ENCODE assay signal across 8 cellular contexts in genomic region chr19:46661020-46661731, GRCh38. TPM values are rescaled to one million over a fixed set of nuclear protein-coding genes. Genes with fewer than 3 reads are reported as not detected.
DNase-seq lines count a peak whose midpoint lies in the region; ATAC-seq and TF ChIP-seq lines count a peak whose summit lies in the region.

DACT3 (minus strand) TSS chr19:46661182; CDS start chr19:46661064, 118 bp downstream.

- peak; percentile 99 to 100 (median 100) for DNase-seq in CD8-positive, alpha-beta T cell
- DNase-seq in HT-29 (ENCODE audit: low spot score) (peak; percentile 100), lung (ENCODE audit: low spot score) (peak; percentile 100)
- DNase-seq in NK-92 treated with Interleukin-12 subunit alpha and Interleukin-12 subunit beta, amount 100 ng/mL, for 24 hours (lab: John Stamatoyannopoulos, UW), result peak; percentile 100
- peak; percentile 99 to 100 (median 100) for DNase-seq in activated CD8-positive, alpha-beta memory T cell treated with anti-CD3 and anti-CD28 coated beads for 48 hours (ENCODE audit: low read depth in 2 of 3, low spot score in 2 of 3)
- peak; percentile 99 to 100 (median 99) for DNase-seq in effector memory CD4-positive, alpha-beta T cell
- peak; percentile 99 to 100 (median 100) for DNase-seq in stimulated activated CD4-positive, alpha-beta T cell treated with anti-CD3 and anti-CD28 coated beads, TNF-alpha, amount 100 ng/mL, for 1 hour (ENCODE audit: low read depth in 3 of 3, low spot score in 1 of 3)

- H3K4me3 Mint-ChIP-seq in CD8-positive, alpha-beta T cell, result peak within 1 kb of the TSS; percentile 82

- ATAC-seq in CD8-positive, alpha-beta T cell, result peak; percentile 89
- ATAC-seq in GM21367 (IDR thresholded peaks at IDR 0.05; ENCODE audit: unreplicated experiment) (peak; percentile 81), lung (ENCODE audit: insufficient read depth, low FRiP score) (peak; percentile 97)

- no peak for TF ChIP-seq CTCF in CD8-positive, alpha-beta T cell (IDR thresholded peaks at IDR 0.05)
- TF ChIP-seq CTCF in lung (IDR thresholded peaks at IDR 0.05; ENCODE audit: control extremely low read depth, extremely low read depth), result no peak

- H3K4me1 Mint-ChIP-seq in CD8-positive, alpha-beta T cell (ENCODE audit: low read depth), result peaks cover 27% of the 10 kb centered on the region

- H3K27ac Mint-ChIP-seq in CD8-positive, alpha-beta T cell, result peak within 1 kb of the TSS; percentile 87

- H3K36me3 Mint-ChIP-seq in CD8-positive, alpha-beta T cell, result no peaks in the 10 kb centered on the region

- H3K27ac ChIP-seq in CD8-positive, alpha-beta T cell (ENCODE audit: low read depth, low read length), result peak within 1 kb of the TSS; percentile 43
- peak within 1 kb of the TSS; percentile 51 for H3K27ac ChIP-seq in effector memory CD4-positive, alpha-beta T cell (ENCODE audit: insufficient read depth, low read length, poor library complexity, severe bottlenecking)
- H3K27ac ChIP-seq in lung (ENCODE audit: low read depth in 1 of 2, low read length in 1 of 2), result peak within 1 kb of the TSS; percentile 11 to 63

- intact Hi-C loops in CD8-positive, alpha-beta T cell (cut with DNase I, micrococcal nuclease), result loop anchor here (1.0 to 2.0 kb wide), 5 partner anchors 27 to 968 kb away; partner anchors contain the start of genes CALM3 (in 1 of the 2) and QPCTL (in 1 of the 2)

- H3K9me3 Mint-ChIP-seq in CD8-positive, alpha-beta T cell, result no peaks in the 10 kb centered on the region

- peak within 1 kb of the TSS; percentile 62 for H3K4me3 ChIP-seq in CD8-positive, alpha-beta T cell (ENCODE audit: low read depth, low read length)
- H3K4me3 ChIP-seq in effector memory CD4-positive, alpha-beta T cell (ENCODE audit: insufficient read depth, low read depth, low read length, poor library complexity, severe bottlenecking), result peak within 1 kb of the TSS; percentile 52
- peak within 1 kb of the TSS; percentile 39 for H3K4me3 ChIP-seq in lung

- H3K9me3 ChIP-seq in CD8-positive, alpha-beta T cell (ENCODE audit: low read length), result no peaks in the 10 kb centered on the region
- no peaks in the 10 kb centered on the region for H3K9me3 ChIP-seq in effector memory CD4-positive, alpha-beta T cell (ENCODE audit: control insufficient read depth, low read length)
- H3K9me3 ChIP-seq in lung (ENCODE audit: control insufficient read depth in 2 of 2, insufficient read depth in 1 of 2, low read length in 1 of 2), result no peaks in the 10 kb centered on the region

- no peaks in the 10 kb centered on the region for H3K36me3 ChIP-seq in CD8-positive, alpha-beta T cell (ENCODE audit: insufficient read depth, low read length)
- no peaks in the 10 kb centered on the region for H3K36me3 ChIP-seq in effector memory CD4-positive, alpha-beta T cell (ENCODE audit: control insufficient read depth, insufficient read depth, low read length)
- no peaks in the 10 kb centered on the region for H3K36me3 ChIP-seq in lung (ENCODE audit: control insufficient read depth in 2 of 2, insufficient read depth in 2 of 2, low read length in 2 of 2)

- POLR2A ChIA-PET in CD8-positive, alpha-beta T cell (lab: Charles Lee), result interaction anchor here (0.8 to 2.6 kb wide), 7 partner anchors 21 to 60 kb away, joined by 3 to 18 read pairs (median 6); partner anchors contain the start of gene CALM3

- H3K4me1 ChIP-seq in CD8-positive, alpha-beta T cell (ENCODE audit: insufficient read depth, low read length), result peaks cover 26% of the 10 kb centered on the region
- H3K4me1 ChIP-seq in effector memory CD4-positive, alpha-beta T cell (ENCODE audit: control insufficient read depth, insufficient read depth, low read length, poor library complexity, severe bottlenecking), result peaks cover 16% of the 10 kb centered on the region
- peaks cover 0 to 3% of the 10 kb centered on the region in 2 donors for H3K4me1 ChIP-seq in lung (ENCODE audit: control insufficient read depth in 2 of 2, insufficient read depth in 2 of 2, low read length in 2 of 2)

- peaks cover 17% of the 10 kb centered on the region for H3K27me3 Mint-ChIP-seq in CD8-positive, alpha-beta T cell (ENCODE audit: low read depth)

- peaks cover 7% of the 10 kb centered on the region for H3K27me3 ChIP-seq in CD8-positive, alpha-beta T cell (ENCODE audit: insufficient read depth, low read length)
- peaks cover 30% of the 10 kb centered on the region for H3K27me3 ChIP-seq in effector memory CD4-positive, alpha-beta T cell (replicated peaks; ENCODE audit: control insufficient read depth, insufficient read depth, low read length, poor library complexity, severe bottlenecking)
- H3K27me3 ChIP-seq in lung (ENCODE audit: control insufficient read depth, insufficient read depth), result no peaks in the 10 kb centered on the region

- WGBS in lung, 2 donors, result 0 to 1% methylated on average over 56 to 61 of the region's 61 CpGs

- CTCF ChIA-PET in CD8-positive, alpha-beta T cell (lab: Charles Lee), result interaction anchor here (0.8 to 4.8 kb wide), 30 partner anchors 9 to 174 kb away, joined by 3 to 126 read pairs (median 8); partner anchors contain the start of genes CALM3 and SLC1A5

RNA-seq across cellular contexts. Expression of gene DACT3, which starts in this region (rescaled TPM):
- total RNA-seq in CD8-positive, alpha-beta T cell, result not detected
- 0.29 and 0.38 TPM in 2 replicates for total RNA-seq in HT-29 (2014; rRNA removed; shearing (Covaris generic))
- 10 to 100 TPM in 1 of 2 donors, 1 to 10 TPM in 1; 7.8 to 14.0 TPM for total RNA-seq in lung
- polyA plus RNA-seq in lung, result 1 to 10 TPM; 2.8 to 3.9 TPM

Comparison
In these comparisons a context has a peak if more than half of its experiments do, and no peak if none do; other contexts are left out.
1. Peak in every context shown above with its lines: DNase-seq, ATAC-seq, H3K4me3 ChIP-seq and H3K27ac ChIP-seq.
2. Peak in DNase-seq, ATAC-seq, H3K4me3 ChIP-seq and H3K27ac ChIP-seq in CD8-positive, alpha-beta T cell; RNA of the gene not detected or under 1 TPM.
3. Peak in DNase-seq in HT-29; RNA of the gene not detected or under 1 TPM.